ENCODE assay signal across 8 cellular contexts in the genomic region with DNA sequence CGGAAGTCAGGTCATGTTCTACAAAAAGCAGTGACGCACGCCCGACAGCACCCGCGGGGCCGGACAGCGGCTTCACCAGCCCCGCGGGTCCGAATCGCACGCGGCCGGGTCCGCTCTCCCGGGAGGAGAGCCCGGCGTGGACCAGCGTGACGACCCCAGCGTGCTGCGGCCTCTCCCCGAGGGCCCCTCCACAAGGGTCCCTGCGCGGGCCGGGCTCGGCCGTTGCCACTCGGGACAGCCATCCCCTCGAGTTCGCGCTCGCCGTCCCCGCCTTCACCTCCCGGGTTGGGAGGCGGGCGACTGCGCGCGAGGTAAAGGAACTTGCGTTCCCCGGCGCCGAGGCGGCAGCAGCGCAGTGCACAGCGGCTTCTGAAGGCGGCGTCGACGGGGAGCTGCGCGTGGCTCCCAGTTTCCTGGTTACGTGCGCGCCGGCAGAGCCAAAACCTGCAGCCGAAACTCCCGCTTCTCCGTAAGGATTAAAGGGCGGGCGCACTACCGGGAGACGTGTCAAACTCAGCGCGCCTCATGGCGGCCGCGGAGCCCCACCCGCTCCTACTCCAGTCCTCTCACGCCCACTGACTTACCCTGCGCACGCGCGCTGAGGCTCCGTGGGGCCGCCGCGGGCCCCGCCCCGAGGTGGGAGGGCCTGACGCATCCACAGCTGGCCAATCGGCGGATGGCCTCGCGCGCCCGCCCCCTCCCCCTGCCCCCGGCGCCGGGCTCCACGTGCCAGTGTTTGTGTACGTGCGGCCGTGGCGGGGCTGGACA. TPM values are rescaled to one million over a fixed set of nuclear protein-coding genes. Genes with fewer than 3 reads are reported as not detected.
DNase-seq lines count a peak whose midpoint lies in the region; ATAC-seq, FAIRE-seq and TF ChIP-seq lines count a peak whose summit lies in the region.

No MANE protein-coding gene starts in this region.

- no peaks in the 10 kb centered on the region for H3K9me2 ChIP-seq in MM.1S (replicated peaks; ENCODE audit: insufficient read depth, low read length)

- H3K4me3 ChIP-seq in MM.1S (ENCODE audit: low read length), result peak overlapping the region; percentile 74
- H3K4me3 ChIP-seq in neuron (ENCODE audit: low read length), result peak overlapping the region; percentile 66

- H2AFZ ChIP-seq in MM.1S (ENCODE audit: low read length), result peak overlapping the region; percentile 13
- peak overlapping the region; percentile 99 for H2AFZ ChIP-seq in neuron (ENCODE audit: low read depth, low read length)

- H3K4me1 ChIP-seq in MM.1S (ENCODE audit: low read length) (peaks cover 33% of the 10 kb centered on the region), foreskin keratinocyte (peaks cover 4% of the 10 kb centered on the region), neuron (ENCODE audit: insufficient read depth, low read length) (peaks cover 11% of the 10 kb centered on the region)

- H3K27me3 ChIP-seq in MM.1S (replicated peaks; ENCODE audit: insufficient read depth, low read length) (no peaks in the 10 kb centered on the region), foreskin keratinocyte (no peaks in the 10 kb centered on the region), neuron (ENCODE audit: insufficient read depth, low read length) (no peaks in the 10 kb centered on the region)

- H3K9me3 ChIP-seq in MM.1S (replicated peaks; ENCODE audit: insufficient read depth, low read length) (no peaks in the 10 kb centered on the region), neuron (ENCODE audit: low read length) (peaks cover 4% of the 10 kb centered on the region)

- peaks cover 46% of the 10 kb centered on the region for H3F3A ChIP-seq in MM.1S (ENCODE audit: insufficient read depth, low read length)

- H3K27ac ChIP-seq in MM.1S (ENCODE audit: low read length) (peak overlapping the region; percentile 98), foreskin keratinocyte (peak overlapping the region; percentile 95)

- peak overlapping the region; percentile 66 for H3K4me2 ChIP-seq in MM.1S (ENCODE audit: low read depth, low read length)

- H3K36me3 ChIP-seq in MM.1S (replicated peaks; ENCODE audit: insufficient read depth, low read length) (peaks cover 6% of the 10 kb centered on the region; the same call in 1 of the 2 replicates), neuron (ENCODE audit: insufficient read depth, low read length) (peaks cover 21% of the 10 kb centered on the region)

- H3K9ac ChIP-seq in MM.1S (ENCODE audit: low read length), result peak overlapping the region; percentile 95

- DNase-seq in HCEC 1CT, result peak; percentile 90
- DNase-seq in MM.1S, result peak; percentile 98
- DNase-seq in SHP77 treated with DMSO at 0.1 percent for 48 hours (lab: John Stamatoyannopoulos, UW), result peak; percentile 40
- DNase-seq in activated gamma-delta T cell treated with anti-CD3 and anti-CD28 coated beads, Interleukin-2, amount 50 U/mL, for 16 hours (ENCODE audit: low read depth), result peak; percentile 92
- peak; percentile 88 to 95 for DNase-seq in foreskin keratinocyte
- DNase-seq in stromal cell of bone marrow (ENCODE audit: low read depth), result peak; percentile 94

- H4K20me1 ChIP-seq in MM.1S (ENCODE audit: insufficient read depth, low read length), result no peaks in the 10 kb centered on the region

- H3K79me2 ChIP-seq in MM.1S (ENCODE audit: low read length), result peaks cover 27% of the 10 kb centered on the region

- peak; percentile 87 for ATAC-seq in foreskin keratinocyte

- TF ChIP-seq CTCF in MM.1S (IDR thresholded peaks at IDR 0.05; ENCODE audit: low read length) (no peak), foreskin keratinocyte (conservative IDR thresholded peaks at IDR 0.05) (peak; percentile 4)

- peak; percentile 37 for FAIRE-seq in G401.6 (lab: Jason Lieb, UNC)

RNA-seq across cellular contexts. Expression of a gene that starts 0.4 kb away (rescaled TPM):
- total RNA-seq in foreskin keratinocyte, result 0.14 and 0.24 TPM in 2 replicates
- 0.08 and 0.09 TPM in 2 replicates for polyA plus RNA-seq in foreskin keratinocyte

RNA-seq across cellular contexts. Expression of a gene that starts 0.5 kb away (rescaled TPM):
- total RNA-seq in foreskin keratinocyte, result 2.3 and 2.5 TPM in 2 replicates
- 2.1 and 2.2 TPM in 2 replicates for polyA plus RNA-seq in foreskin keratinocyte

RNA-seq across cellular contexts. Expression of a gene that starts 29.6 kb away (rescaled TPM):
- 22.5 and 24.9 TPM in 2 replicates for total RNA-seq in foreskin keratinocyte
- 16.2 and 19.7 TPM in 2 replicates for polyA plus RNA-seq in foreskin keratinocyte

Comparison
In these comparisons a context has a peak if more than half of its experiments do, and no peak if none do; other contexts are left out.
1. Peak in every context shown above with its lines: DNase-seq, ATAC-seq, H3K4me3 ChIP-seq and H3K27ac ChIP-seq.
2. DNase-seq: peak in every context shown above with its lines; median percentile 98 in MM.1S; 94 in stromal cell of bone marrow; 92 in activated gamma-delta T cell treated with anti-CD3 and anti-CD28 coated beads, Interleukin-2, amount 50 U/mL, for 16 hours; 92 in foreskin keratinocyte; 90 in HCEC 1CT; 40 in SHP77 treated with DMSO at 0.1 percent for 48 hours.